8 cellular contexts compared by ENCODE assay signal in the genomic region with DNA sequence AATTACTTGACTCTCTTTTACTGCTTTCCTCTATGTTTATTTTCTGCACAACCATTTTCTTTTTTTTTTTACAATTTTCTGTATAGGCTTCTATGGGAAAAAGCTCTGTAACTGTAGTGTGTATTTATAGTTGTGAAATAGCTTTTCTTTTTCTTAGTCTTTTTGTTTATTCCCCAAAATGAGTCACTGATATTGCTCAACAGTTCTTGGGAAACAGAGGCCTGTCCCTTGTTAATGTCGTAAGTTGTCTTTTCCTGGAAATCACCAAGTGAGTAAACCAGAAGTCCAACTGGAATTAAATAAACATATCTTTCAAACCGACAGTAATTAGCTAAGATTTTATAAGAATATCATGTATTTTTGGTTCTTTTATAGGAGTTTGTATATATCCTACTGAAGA.
A peak's percentile ranks its signal among the peaks of the same experiment; 100 is the strongest.
DNase-seq lines count a peak whose midpoint lies in the region; ATAC-seq and TF ChIP-seq lines count a peak whose summit lies in the region.

No MANE protein-coding gene starts in this region.

- ATAC-seq in heart left ventricle (peak; percentile 67 to 88 (median 80)), GM19351 (IDR thresholded peaks at IDR 0.05; ENCODE audit: unreplicated experiment) (no peak)

- TF ChIP-seq CTCF in heart left ventricle (IDR thresholded peaks at IDR 0.05) = no peak

- H3K9ac ChIP-seq in skeletal muscle satellite cell (ENCODE audit: low read depth, low read length) = peak overlapping the region; percentile 22

- TF ChIP-seq POLR2A in heart left ventricle (IDR thresholded peaks at IDR 0.05) = no peak

- H3K27ac ChIP-seq in heart left ventricle = peak overlapping the region in 11 of 12 donors; percentile 42 to 87 (median 66)

- 43 to 67% (median 54%) methylated on average over 2 of the region's 2 CpGs for WGBS in heart left ventricle, 4 donors

- H3K4me2 ChIP-seq in skeletal muscle satellite cell (ENCODE audit: low read length) = peak overlapping the region; percentile 28

- DNase-seq in HCEC 1CT = peak; percentile 96
- DNase-seq in SW 1271 (lab: John Stamatoyannopoulos, UW) = peak; percentile 69 to 83
- peak in 1 of 5 donors; percentile 13 for DNase-seq in heart left ventricle
- DNase-seq in stimulated activated CD4-positive, alpha-beta T cell treated with anti-CD3 and anti-CD28 coated beads, Interleukin-12 subunit alpha, Interleukin-12 subunit beta, amount 100 ng/mL, for 4 hours = no peak
- DNase-seq in NAMALWA (ENCODE audit: low spot score) = no peak
- DNase-seq in stimulated activated CD4-positive, alpha-beta T cell treated with anti-CD3 and anti-CD28 coated beads, Interleukin-15, amount 100 ng/mL, for 24 hours = no peak

- H3K4me3 ChIP-seq in heart left ventricle (no peak overlapping the region), skeletal muscle satellite cell (ENCODE audit: low read length) (no peak overlapping the region)

- peaks cover 0 to 34% (median 0%) of the 10 kb centered on the region in 12 donors for H3K4me1 ChIP-seq in heart left ventricle
- H3K4me1 ChIP-seq in skeletal muscle satellite cell (ENCODE audit: control insufficient read depth, insufficient read depth, low read length) = peaks cover 13% of the 10 kb centered on the region

- no peaks in the 10 kb centered on the region for H3K27me3 ChIP-seq in heart left ventricle
- no peaks in the 10 kb centered on the region for H3K27me3 ChIP-seq in skeletal muscle satellite cell (ENCODE audit: control insufficient read depth, insufficient read depth, low read length)

- H3K36me3 ChIP-seq in heart left ventricle (no peaks in the 10 kb centered on the region), skeletal muscle satellite cell (ENCODE audit: insufficient read depth, low read length) (no peaks in the 10 kb centered on the region)

- intact Hi-C loops in heart left ventricle (cut with DNase I) = loop anchor here in 1 of 10 donors (10.0 kb wide), 1 partner anchor 84 kb away; no protein-coding TSS in a partner anchor

- H3K9me3 ChIP-seq in heart left ventricle (no peaks in the 10 kb centered on the region), skeletal muscle satellite cell (replicated peaks; ENCODE audit: low read length) (no peaks in the 10 kb centered on the region)

Comparison
In these comparisons a context has a peak if more than half of its experiments do, and no peak if none do; other contexts are left out.
1. DNase-seq: peak in HCEC 1CT (single experiment) and SW 1271 (2 of 2); none in stimulated activated CD4-positive, alpha-beta T cell treated with anti-CD3 and anti-CD28 coated beads, Interleukin-12 subunit alpha, Interleukin-12 subunit beta, amount 100 ng/mL, for 4 hours (single experiment), NAMALWA (single experiment) and stimulated activated CD4-positive, alpha-beta T cell treated with anti-CD3 and anti-CD28 coated beads, Interleukin-15, amount 100 ng/mL, for 24 hours (single experiment).